In genomic region chrX:101223226-101223625, GRCh38 we compare ENCODE assay signal across 27 cellular contexts. TPM values are rescaled to one million over a fixed set of nuclear protein-coding genes. Genes with fewer than 3 reads are reported as not detected.
"Had no signal": no experiment of that assay in that cellular context is flagged by ENCODE, and none has a peak within 500 bp of the region (broad histone marks: within the 10 kb centered on the region; RNA-seq: fewer than 3 reads in every experiment).

No MANE protein-coding gene starts in this region.

- H3K27me3 ChIP-seq: brain microvascular endothelial cell, gastrocnemius medialis, hepatocyte, ovary, right lobe of liver, transverse colon had no signal

- H3K4me1 ChIP-seq: gastrocnemius medialis, right lobe of liver, transverse colon had no signal

- H3K9me3 ChIP-seq: gastrocnemius medialis, ovary, right lobe of liver, transverse colon had no signal

- H3K27me3 Mint-ChIP-seq: activated CD4-positive, alpha-beta memory T cell treated with anti-CD3 and anti-CD28 coated beads for 36 hours; activated CD4-positive, alpha-beta T cell treated with anti-CD3 and anti-CD28 coated beads, Interleukin-2, amount 10 ng/mL, durations not matched to agents 24 days and 14 days; effector memory CD8-positive, alpha-beta T cell; progenitor cell of endocrine pancreas had no signal

- H3K4me2 ChIP-seq: hepatocyte had no signal

- H3K36me3 Mint-ChIP-seq: activated CD4-positive, alpha-beta memory T cell treated with anti-CD3 and anti-CD28 coated beads for 36 hours had no signal

- H2AFZ ChIP-seq: hepatocyte had no signal

- H3K9me3 Mint-ChIP-seq: activated CD4-positive, alpha-beta memory T cell treated with anti-CD3 and anti-CD28 coated beads for 36 hours; activated CD4-positive, alpha-beta T cell treated with anti-CD3 and anti-CD28 coated beads, Interleukin-2, amount 10 ng/mL, durations not matched to agents 24 days and 14 days; activated T-helper 1 cell treated with anti-CD3 and anti-CD28 coated beads, Interleukin-12 subunit alpha, Interleukin-12 subunit beta, Interleukin-2, Interleukin-4 antibody, amounts not matched to agents 30 ng/mL and 10 ng/mL and 1 ng/mL, durations not matched to agents 14 hours and 24 hours and 36 hours; effector memory CD8-positive, alpha-beta T cell had no signal

- ATAC-seq: activated CD4-positive, CD25-positive, alpha-beta regulatory T cell treated with anti-CD3 and anti-CD28 coated beads, Interleukin-2, amount 50 U/mL, for 24 hours; effector memory CD8-positive, alpha-beta T cell; gastrocnemius medialis; left cardiac atrium; left ventricle myocardium superior; right lobe of liver had no signal

- H3K79me2 ChIP-seq: hepatocyte had no signal

- H3K4me3 ChIP-seq: gastrocnemius medialis, hepatocyte, ovary, right lobe of liver, transverse colon had no signal

- H3K27ac Mint-ChIP-seq: activated CD4-positive, alpha-beta memory T cell treated with anti-CD3 and anti-CD28 coated beads for 36 hours; activated CD4-positive, alpha-beta T cell treated with anti-CD3 and anti-CD28 coated beads, Interleukin-2, amount 10 ng/mL, durations not matched to agents 24 days and 14 days; activated T-helper 1 cell treated with anti-CD3 and anti-CD28 coated beads, Interleukin-12 subunit alpha, Interleukin-12 subunit beta, Interleukin-2, Interleukin-4 antibody, amounts not matched to agents 30 ng/mL and 10 ng/mL and 1 ng/mL, durations not matched to agents 14 hours and 24 hours and 36 hours; effector memory CD8-positive, alpha-beta T cell; nephron progenitor cell; progenitor cell of endocrine pancreas had no signal

- H3K27ac ChIP-seq: brain microvascular endothelial cell, gastrocnemius medialis, hepatocyte, ovary, right lobe of liver, transverse colon, VCaP had no signal

- H3K36me3 ChIP-seq: brain microvascular endothelial cell, gastrocnemius medialis, ovary, right lobe of liver, transverse colon had no signal

- DNase-seq: activated CD4-positive, alpha-beta memory T cell treated with anti-CD3 and anti-CD28 coated beads for 36 hours; activated CD4-positive, alpha-beta T cell treated with anti-CD3 and anti-CD28 coated beads, Interleukin-2, amount 10 ng/mL, durations not matched to agents 24 days and 14 days; activated CD8-positive, alpha-beta memory T cell treated with anti-CD3 and anti-CD28 coated beads, Interleukin-2, amount 50 U/mL, for 4 hours; activated gamma-delta T cell; activated naive CD4-positive, alpha-beta T cell treated with anti-CD3 and anti-CD28 coated beads, Interleukin-2, amount 50 U/mL, for 16 hours; activated T-cell treated with anti-CD3 and anti-CD28 coated beads, Interleukin-2, amount 50 U/mL, for 1 hour; amniotic stem cell; brain microvascular endothelial cell; cortex of kidney; effector memory CD8-positive, alpha-beta T cell; erythroblast; gastrocnemius medialis; left cardiac atrium; left ventricle myocardium superior; nephron progenitor cell; ovary; right lobe of liver; stimulated activated CD4-positive, alpha-beta T cell treated with anti-CD3 and anti-CD28 coated beads, Interleukin-2, amount 100 ng/mL, for 48 hours; stimulated activated naive CD4-positive, alpha-beta T cell treated with Interleukin-2 at 50 U/mL for 16 hours; transverse colon had no signal

- H3K4me3 Mint-ChIP-seq: activated CD4-positive, alpha-beta memory T cell treated with anti-CD3 and anti-CD28 coated beads for 36 hours; activated CD4-positive, alpha-beta T cell treated with anti-CD3 and anti-CD28 coated beads, Interleukin-2, amount 10 ng/mL, durations not matched to agents 24 days and 14 days; activated T-helper 1 cell treated with anti-CD3 and anti-CD28 coated beads, Interleukin-12 subunit alpha, Interleukin-12 subunit beta, Interleukin-2, Interleukin-4 antibody, amounts not matched to agents 30 ng/mL and 10 ng/mL and 1 ng/mL, durations not matched to agents 14 hours and 24 hours and 36 hours; effector memory CD8-positive, alpha-beta T cell; nephron progenitor cell had no signal

RNA-seq across cellular contexts. Expression of gene DRP2, which starts 3.6 kb away (rescaled TPM):
- total RNA-seq: cardiac septum, lung microvascular endothelial cell, right lobe of liver had no signal
